Comparison of ENCODE assay signal across 8 cellular contexts in genomic region chr2:62506421-62506750, GRCh38. TPM values are rescaled to one million over a fixed set of nuclear protein-coding genes. Genes with fewer than 3 reads are reported as not detected.
A peak's percentile ranks its signal among the peaks of the same experiment; 100 is the strongest.
DNase-seq lines count a peak whose midpoint lies in the region; ATAC-seq and TF ChIP-seq lines count a peak whose summit lies in the region.

No MANE protein-coding gene starts in this region.

- H3K9me3 ChIP-seq in CD4-positive, alpha-beta memory T cell (ENCODE audit: control insufficient read depth in 1 of 2, low read length in 2 of 2), result no peaks in the 10 kb centered on the region
- no peaks in the 10 kb centered on the region for H3K9me3 ChIP-seq in mucosa of stomach (ENCODE audit: control insufficient read depth, low read length)

- peaks cover 4% of the 10 kb centered on the region for H3K4me1 ChIP-seq in CD4-positive, alpha-beta memory T cell (ENCODE audit: insufficient read depth, low read length)
- H3K4me1 ChIP-seq in mucosa of stomach (ENCODE audit: control insufficient read depth, insufficient read depth, low read length), result peaks cover 10% of the 10 kb centered on the region

- H3K4me3 ChIP-seq in CD4-positive, alpha-beta memory T cell (ENCODE audit: low read length in 2 of 2), result peak overlapping the region in 1 of 2 donors; percentile 43
- H3K4me3 ChIP-seq in mucosa of stomach (ENCODE audit: low read length), result peak overlapping the region; percentile 77

- H3K9ac ChIP-seq in mucosa of stomach (ENCODE audit: low read length), result peak overlapping the region; percentile 86

- H3K36me3 ChIP-seq in CD4-positive, alpha-beta memory T cell (ENCODE audit: insufficient read depth, low read length), result no peaks in the 10 kb centered on the region
- H3K36me3 ChIP-seq in mucosa of stomach (ENCODE audit: control insufficient read depth, insufficient read depth, low read length), result no peaks in the 10 kb centered on the region

- peaks cover 4 to 10% (median 7%) of the 10 kb centered on the region in 4 donors for H3K4me1 Mint-ChIP-seq in CD4-positive, alpha-beta memory T cell
- H3K4me1 Mint-ChIP-seq in chondrocyte (ENCODE audit: low read depth), result peaks cover 17% of the 10 kb centered on the region

- ATAC-seq in GM21360 (IDR thresholded peaks at IDR 0.05; ENCODE audit: unreplicated experiment), result peak; percentile 32
- peak; percentile 15 for ATAC-seq in HG03565 (IDR thresholded peaks at IDR 0.05; ENCODE audit: unreplicated experiment)

- intact Hi-C loops in CD4-positive, alpha-beta memory T cell (cut with micrococcal nuclease), result no loop called here

- TF ChIP-seq CTCF in chondrocyte (IDR thresholded peaks at IDR 0.05), result no peak

- peaks cover 0 to 2% (median 0%) of the 10 kb centered on the region in 8 donors for H3K9me3 Mint-ChIP-seq in CD4-positive, alpha-beta memory T cell
- no peaks in the 10 kb centered on the region for H3K9me3 Mint-ChIP-seq in chondrocyte (ENCODE audit: low read depth)

- peak overlapping the region; percentile 62 to 75 (median 74) for H3K4me3 Mint-ChIP-seq in CD4-positive, alpha-beta memory T cell
- peak overlapping the region; percentile 87 for H3K4me3 Mint-ChIP-seq in chondrocyte (ENCODE audit: unreplicated experiment)

- CTCF ChIA-PET in CD4-positive, alpha-beta memory T cell (lab: Charles Lee; ENCODE audit: partially characterized antibody), result no interaction called here

- POLR2A ChIA-PET in CD4-positive, alpha-beta memory T cell (lab: Charles Lee; ENCODE audit: partially characterized antibody), result no interaction called here

- H3K36me3 Mint-ChIP-seq in CD4-positive, alpha-beta memory T cell, result no peaks in the 10 kb centered on the region
- no peaks in the 10 kb centered on the region for H3K36me3 Mint-ChIP-seq in chondrocyte (ENCODE audit: low read depth)

- no peak overlapping the region for H3K27ac ChIP-seq in CD4-positive, alpha-beta memory T cell (ENCODE audit: low read depth, low read length)

- H3K27me3 Mint-ChIP-seq in CD4-positive, alpha-beta memory T cell, result peaks cover 19 to 27% of the 10 kb centered on the region in 2 donors
- H3K27me3 Mint-ChIP-seq in chondrocyte (ENCODE audit: low read depth), result no peaks in the 10 kb centered on the region

- H3K27me3 ChIP-seq in CD4-positive, alpha-beta memory T cell (ENCODE audit: insufficient read depth, low read length), result no peaks in the 10 kb centered on the region
- H3K27me3 ChIP-seq in mucosa of stomach (ENCODE audit: control insufficient read depth, insufficient read depth, low read length), result no peaks in the 10 kb centered on the region

- H3K27ac Mint-ChIP-seq in CD4-positive, alpha-beta memory T cell, result no peak overlapping the region
- H3K27ac Mint-ChIP-seq in chondrocyte (ENCODE audit: unreplicated experiment), result peak overlapping the region; percentile 89

- no peak for DNase-seq in CD4-positive, alpha-beta memory T cell
- DNase-seq in chondrocyte (ENCODE audit: low spot score), result no peak
- no peak for DNase-seq in foreskin melanocyte
- no peak for DNase-seq in NCI-H446 (lab: John Stamatoyannopoulos, UW)
- no peak for DNase-seq in kidney glomerular epithelial cell (lab: John Stamatoyannopoulos, UW)

RNA-seq across cellular contexts. Expression of gene TMEM17, which starts 0.4 kb away (rescaled TPM):
- not detected for total RNA-seq in CD4-positive, alpha-beta memory T cell
- polyA plus RNA-seq in CD4-positive, alpha-beta memory T cell, result not detected
- total RNA-seq in chondrocyte, result 2.6 to 3.8 TPM (median 3.8 TPM) in 3 replicates
